7 cellular contexts compared by ENCODE assay signal in genomic region chr1:32448186-32448772, GRCh38. TPM values are rescaled to one million over a fixed set of nuclear protein-coding genes. Genes with fewer than 3 reads are reported as not detected.
DNase-seq lines count a peak whose midpoint lies in the region; ATAC-seq, FAIRE-seq and TF ChIP-seq lines count a peak whose summit lies in the region.
"Not testable (repeated sequence)": the region's sequence is repeated elsewhere in the genome, so short reads cannot be mapped to it uniquely, and the experiment has no call there.

No MANE protein-coding gene starts in this region.

- H2BK12ac ChIP-seq in H1 (ENCODE audit: low read depth, low read length), result not testable (repeated sequence)

- intact Hi-C loops in Panc1 (cut with micrococcal nuclease; ENCODE audit: unreplicated experiment), result loop anchor here (10.0 kb wide), 1 partner anchor 427 kb away; the partner anchor contains the start of gene FNDC5
- intact Hi-C loops in left colon (cut with DNase I, micrococcal nuclease), result not testable (repeated sequence)

- not testable (repeated sequence) for H4K20me1 ChIP-seq in H1 (replicated peaks in 1 of 2; ENCODE audit: control insufficient read depth in 1 of 2, insufficient read depth in 2 of 2, low read length in 2 of 2)

- H3K18ac ChIP-seq in H1 (ENCODE audit: extremely low read depth, low read length), result not testable (repeated sequence)

- H3K56ac ChIP-seq in H1 (replicated peaks; ENCODE audit: insufficient read length, low read depth, low read length), result not testable (repeated sequence)

- not testable (repeated sequence) for H3K79me1 ChIP-seq in H1 (ENCODE audit: low read depth, low read length)

- in situ Hi-C loops in Panc1 (cut with HindIII; ENCODE audit: low pct_unique_long_range_greater_than_20kb, low sequenced_read_pairs), result not testable (repeated sequence)

- not testable (repeated sequence) for H3K27me3 ChIP-seq in Panc1 (ENCODE audit: control insufficient read depth, insufficient read depth, low read length); H1 (replicated peaks in 1 of 4; ENCODE audit: control insufficient read depth in 3 of 4, extremely low read depth in 1 of 4, insufficient read depth in 3 of 4, low read length in 3 of 4)

- H3K9me3 ChIP-seq in Panc1 (ENCODE audit: control insufficient read depth, insufficient read depth, low read depth, low read length), result not testable (repeated sequence)
- peaks cover 19 to 27% of the 10 kb centered on the region in 2 experiments for H3K9me3 ChIP-seq in H1 (ENCODE audit: insufficient read depth in 2 of 2, low read depth in 1 of 2, low read length in 1 of 2)

- BruUV-seq in Panc1 (replicated peaks; lab: Mats Ljungman, UMichigan), result not testable (repeated sequence)

- H3K79me2 ChIP-seq in H1 (ENCODE audit: control insufficient read depth in 1 of 2, insufficient read depth in 2 of 2, low read length in 2 of 2), result not testable (repeated sequence)

- H3K27ac ChIP-seq in Panc1 (ENCODE audit: low read length); H1 (ENCODE audit: low read depth, low read length): not testable (repeated sequence)

- not testable (repeated sequence) for TF ChIP-seq EP300 in H1 (IDR thresholded peaks at IDR 0.05; ENCODE audit: borderline replicate concordance in 1 of 2, low read depth in 2 of 2, low read length in 2 of 2)

- H3K9ac ChIP-seq in H1 (replicated peaks in 1 of 4; ENCODE audit: extremely low read depth in 1 of 4, low read depth in 3 of 4, low read length in 3 of 4), result not testable (repeated sequence)

- POLR2A ChIA-PET in GM10248 (lab: Yijun Ruan, JAX); Panc1 (lab: Charles Lee): not testable (repeated sequence)
- POLR2A ChIA-PET in H1 (lab: Charles Lee; ENCODE audit: partially characterized antibody), result interaction anchor here (0.7 to 1.9 kb wide), 5 partner anchors 16 to 203 kb away, joined by 3 to 5 read pairs (median 3); partner anchors contain the start of genes BSDC1 and RBBP4

- peak overlapping the region; percentile 17 to 28 for H3K4me3 ChIP-seq in Panc1 (ENCODE audit: low read depth in 2 of 2, low read length in 2 of 2)
- H3K4me3 ChIP-seq in H1 (ENCODE audit: extremely low read depth in 1 of 4, insufficient read depth in 2 of 4, low read depth in 3 of 4, low read length in 4 of 4), result peak overlapping the region in 3 of 4 experiments; percentile 17 to 51 (median 19); a peak in 3 of 8 replicates
- H3K4me3 ChIP-seq in skeletal muscle cell (ENCODE audit: low read depth, low read length), result peak overlapping the region; percentile 23

- H2AFZ ChIP-seq in H1 (ENCODE audit: low read length), result not testable (repeated sequence)

- H3K36me3 ChIP-seq in Panc1 (ENCODE audit: control insufficient read depth, insufficient read depth, low read length); H1 (ENCODE audit: control insufficient read depth in 2 of 4, insufficient read depth in 4 of 4, low read length in 3 of 4): not testable (repeated sequence)

- not testable (repeated sequence) for H3K23ac ChIP-seq in H1 (ENCODE audit: insufficient read length)

- not testable (repeated sequence) for H2BK15ac ChIP-seq in H1 (ENCODE audit: low read length)

- not testable (repeated sequence) for DNase-seq in GM10248 (ENCODE audit: extremely low spot score); skeletal muscle cell (ENCODE audit: low read depth)
- DNase-seq in NAMALWA (ENCODE audit: low spot score) (peak; percentile 71), Panc1 (ENCODE audit: low read depth, low spot score) (peak; percentile 80), H1 (ENCODE audit: low read depth in 1 of 2, low spot score in 2 of 2) (peak; percentile 34 to 85), left colon (peak; percentile 55 to 70)
- DNase-seq in activated CD8-positive, alpha-beta memory T cell treated with anti-CD3 and anti-CD28 coated beads, Interleukin-2, amount 50 U/mL, for 4 hours, result peak; percentile 35

- FAIRE-seq in H1 (lab: Jason Lieb, UNC), result peak; percentile 66

- H3K4ac ChIP-seq in H1 (replicated peaks; ENCODE audit: insufficient read length, low read depth, low read length), result not testable (repeated sequence)

- not testable (repeated sequence) for H3K23me2 ChIP-seq in H1 (ENCODE audit: low read depth, low read length)

- TF ChIP-seq RAD21 in H1 (IDR thresholded peaks at IDR 0.05 in 1 of 2, conservative IDR thresholded peaks at IDR 0.05 in 1 of 2; ENCODE audit: low read depth in 2 of 2, low read length in 2 of 2), result peak; percentile 75 to 78

- not testable (repeated sequence) for H3K14ac ChIP-seq in H1 (ENCODE audit: insufficient read length)

- TF ChIP-seq CTCF in GM10248 (IDR thresholded peaks at IDR 0.05; ENCODE audit: control extremely low read depth, extremely low read depth, low read depth, missing control alignments), result peak; percentile 81
- peak; percentile 93 for TF ChIP-seq CTCF in Panc1 (IDR thresholded peaks at IDR 0.05)
- peak; percentile 76 to 83 (median 81) for TF ChIP-seq CTCF in H1 (IDR thresholded peaks at IDR 0.05; ENCODE audit: control extremely low read depth in 1 of 3, insufficient read depth in 1 of 3, low read depth in 1 of 3, low read length in 3 of 3)

- CTCF ChIA-PET in GM10248 (lab: Yijun Ruan, JAX), result interaction anchor here (0.6 to 2.1 kb wide), 7 partner anchors 15 to 326 kb away, joined by 3 to 5 read pairs (median 3); no protein-coding TSS in a partner anchor
- CTCF ChIA-PET in Panc1 (lab: Charles Lee), result interaction anchor here (0.5 to 1.0 kb wide), 7 partner anchors 22 to 665 kb away, joined by 3 to 10 read pairs (median 4); no protein-coding TSS in a partner anchor
- CTCF ChIA-PET in H1 (lab: Charles Lee; ENCODE audit: partially characterized antibody), result interaction anchor here (0.6 to 2.5 kb wide), 20 partner anchors 9 to 271 kb away, joined by 3 to 11 read pairs (median 4); partner anchors contain the start of gene ZBTB8B

- H2BK5ac ChIP-seq in H1 (ENCODE audit: low read depth, low read length), result not testable (repeated sequence)

- not testable (repeated sequence) for H2AK5ac ChIP-seq in H1 (ENCODE audit: low read depth, low read length)

- H3K4me2 ChIP-seq in H1 (ENCODE audit: insufficient read depth in 1 of 2, low read depth in 2 of 2, low read length in 2 of 2), result peak overlapping the region; percentile 24 to 52; a peak in 3 of 4 replicates

- H4K5ac ChIP-seq in H1 (ENCODE audit: insufficient read length, low read depth, low read length), result not testable (repeated sequence)

- ATAC-seq in Panc1 (peak; percentile 88), left colon (peak; percentile 46)

- H2BK20ac ChIP-seq in H1 (ENCODE audit: low read length), result not testable (repeated sequence)

- H4K8ac ChIP-seq in H1 (ENCODE audit: extremely low read depth, insufficient read depth, low read length), result not testable (repeated sequence)

- WGBS in H1 (ENCODE audit: extremely low coverage in 1 of 2, insufficient coverage in 1 of 2, insufficient read length in 1 of 2, insufficient replicate concordance in 2 of 2, low coverage in 1 of 2, low lambda C conversion rate in 2 of 2, missing lambda C conversion rate in 1 of 2), 2 experiments, result 37% methylated on average over 12 of the region's 12 CpGs; no CpG with 5 or more reads in 1 of the 2 experiments

- H2BK120ac ChIP-seq in H1 (replicated peaks; ENCODE audit: low read depth, low read length), result not testable (repeated sequence)

- TF ChIP-seq POLR2A in H1 (IDR thresholded peaks at IDR 0.05; ENCODE audit: control extremely low read depth in 1 of 2, low read depth in 2 of 2, low read length in 2 of 2), result not testable (repeated sequence)

- H4K91ac ChIP-seq in H1 (replicated peaks; ENCODE audit: insufficient read length, low read length), result not testable (repeated sequence)

- H3K4me1 ChIP-seq in Panc1 (ENCODE audit: control insufficient read depth, insufficient read depth, low read length), result not testable (repeated sequence)
- H3K4me1 ChIP-seq in H1 (replicated peaks in 1 of 4; ENCODE audit: control insufficient read depth in 3 of 4, insufficient read depth in 4 of 4, low read length in 3 of 4), result peaks cover 0 to 10% (median 4%) of the 10 kb centered on the region in 4 experiments; a peak in 4 of 7 replicates

TF ChIP-seq in H1, 55 proteins besides CTCF, POLR2A, EP300 and RAD21:
- 0 out of 2 replicates have a peak, but pooled peaks have one; percentile 22 for TF ChIP-seq SP1 (IDR thresholded peaks at IDR 0.05; ENCODE audit: low read depth, low read length)

RNA-seq across cellular contexts. Expression of gene ZBTB8B, which starts 16.6 kb away (rescaled TPM):
- total RNA-seq in Panc1 (2021; ENCODE audit: unreplicated experiment), result 0.08 TPM
- polyA plus RNA-seq in Panc1 (2012; ENCODE audit: insufficient read length), result 0.04 TPM
- total RNA-seq in H1 (2021; fragmentation: NEBNext Ultra II Directional; extraction: Animal tissue kit (Norgen Biotek cat#: 25700)), result 3.5 and 3.7 TPM in 2 replicates
- 1.2 and 1.3 TPM in 2 replicates for polyA plus RNA-seq in H1 (2011; rRNA removed)
- 1.5 TPM for polyA plus RNA-seq in H1 (2011; cell fraction: cytosol; rRNA removed)
- polyA plus RNA-seq in H1 (2011; cell fraction: nucleus; rRNA removed), result 1.6 TPM
- polyA plus RNA-seq in H1 (2012, experiment 1 of 2), result 1.5 to 2.7 TPM (median 2.0 TPM) in 4 replicates
- polyA plus RNA-seq in H1 (2012, experiment 2 of 2), result 0.54 TPM
- polyA plus RNA-seq in H1 (2013, experiment 1 of 2), result 1.7 TPM
- polyA plus RNA-seq in H1 (2013, experiment 2 of 2), result 1.6 TPM
- 2.8 and 3.0 TPM in 2 replicates for polyA minus RNA-seq in H1 (2011; rRNA and poly(A)+ RNA removed)
- polyA minus RNA-seq in H1 (2011; cell fraction: cytosol; rRNA and poly(A)+ RNA removed), result 1.7 TPM
- polyA minus RNA-seq in H1 (2011; cell fraction: nucleus; rRNA and poly(A)+ RNA removed), result 2.3 TPM
- not detected for total RNA-seq in left colon

RNA-seq across cellular contexts. Expression of gene BSDC1, which starts 54.0 kb away (rescaled TPM):
- total RNA-seq in Panc1 (2021; ENCODE audit: unreplicated experiment) (64.9 TPM), left colon (10 to 100 TPM; 73.0 to 87.9 TPM)
- 58.6 TPM for polyA plus RNA-seq in Panc1 (2012; ENCODE audit: insufficient read length)
- total RNA-seq in H1 (2021; fragmentation: NEBNext Ultra II Directional; extraction: Animal tissue kit (Norgen Biotek cat#: 25700)), result 40.7 and 42.9 TPM in 2 replicates
- polyA plus RNA-seq in H1 (2011; rRNA removed), result 23.3 and 24.8 TPM in 2 replicates
- 33.0 TPM for polyA plus RNA-seq in H1 (2011; cell fraction: cytosol; rRNA removed)
- polyA plus RNA-seq in H1 (2011; cell fraction: nucleus; rRNA removed), result 50.6 TPM
- 31.2 to 34.6 TPM (median 32.6 TPM) in 4 replicates for polyA plus RNA-seq in H1 (2012, experiment 1 of 2)
- 27.9 TPM for polyA plus RNA-seq in H1 (2012, experiment 2 of 2)
- polyA plus RNA-seq in H1 (2013, experiment 1 of 2), result 29.6 TPM
- polyA plus RNA-seq in H1 (2013, experiment 2 of 2), result 27.2 TPM
- 33.0 and 33.3 TPM in 2 replicates for polyA minus RNA-seq in H1 (2011; rRNA and poly(A)+ RNA removed)
- 19.5 TPM for polyA minus RNA-seq in H1 (2011; cell fraction: cytosol; rRNA and poly(A)+ RNA removed)
- polyA minus RNA-seq in H1 (2011; cell fraction: nucleus; rRNA and poly(A)+ RNA removed), result 33.1 TPM
